Comparison of ENCODE assay signal across 19 cellular contexts in genomic region chr3:35438101-35438500, GRCh38.
DNase-seq lines count a peak whose midpoint lies in the region; ATAC-seq, FAIRE-seq and TF ChIP-seq lines count a peak whose summit lies in the region.
"Had no signal": no experiment of that assay in that cellular context is flagged by ENCODE, and none has a peak within 500 bp of the region (broad histone marks: within the 10 kb centered on the region; RNA-seq: fewer than 3 reads in every experiment).

No MANE protein-coding gene starts in this region.

- H3K4ac ChIP-seq in trophoblast cell (ENCODE audit: low read depth, low read length), result no peak overlapping the region

- no peak overlapping the region for H3K14ac ChIP-seq in trophoblast cell (ENCODE audit: low read length)

- H3K4me1 Mint-ChIP-seq in GM23338, result peaks cover 7% of the 10 kb centered on the region; the same call in 2 of the 3 replicates
- H3K4me1 Mint-ChIP-seq: B cell; CD4-positive, CD25-positive, alpha-beta regulatory T cell had no signal

- H3K4me3 ChIP-seq in GM23338, result no peak overlapping the region
- no peak overlapping the region for H3K4me3 ChIP-seq in hepatocyte
- no peak overlapping the region for H3K4me3 ChIP-seq in trophoblast cell (ENCODE audit: low read depth, low read length)

- H3K9ac ChIP-seq in trophoblast cell (ENCODE audit: low read length), result no peak overlapping the region

- H4K91ac ChIP-seq in trophoblast cell (ENCODE audit: low read depth, low read length), result no peak overlapping the region

- H3K27ac Mint-ChIP-seq in GM23338, result no peak overlapping the region
- H3K27ac Mint-ChIP-seq: B cell; CD4-positive, CD25-positive, alpha-beta regulatory T cell had no signal

- no peak overlapping the region for H3K23ac ChIP-seq in trophoblast cell (ENCODE audit: low read length)

- H4K12ac ChIP-seq in trophoblast cell (ENCODE audit: low read depth, low read length), result no peak overlapping the region

- H3K79me1 ChIP-seq in trophoblast cell (ENCODE audit: low read length), result peaks cover 18% of the 10 kb centered on the region

- H4K20me1 ChIP-seq in GM23338 (replicated peaks; ENCODE audit: insufficient read depth) (no peaks in the 10 kb centered on the region), hepatocyte (ENCODE audit: insufficient read depth, poor library complexity, severe bottlenecking) (no peaks in the 10 kb centered on the region)

- H3K27ac ChIP-seq in GM23338 (ENCODE audit: low read depth), result no peak overlapping the region
- peak overlapping the region; percentile 29 for H3K27ac ChIP-seq in hepatocyte
- peak overlapping the region; percentile 93 for H3K27ac ChIP-seq in trophoblast cell (ENCODE audit: low read depth, low read length)
- H3K27ac ChIP-seq: HL-60 had no signal

- no peak overlapping the region for H3K4me3 Mint-ChIP-seq in GM23338
- H3K4me3 Mint-ChIP-seq: B cell; CD4-positive, CD25-positive, alpha-beta regulatory T cell had no signal

- H3K9me3 ChIP-seq in hepatocyte (ENCODE audit: low read depth) (no peaks in the 10 kb centered on the region), trophoblast cell (ENCODE audit: insufficient read depth, low read depth, low read length) (no peaks in the 10 kb centered on the region)

- H2BK5ac ChIP-seq in trophoblast cell (ENCODE audit: low read depth, low read length, poor library complexity), result no peak overlapping the region

- no peak overlapping the region for H2BK12ac ChIP-seq in trophoblast cell (ENCODE audit: low read length)

- ATAC-seq in GM23338 (no peak), HG03432 (IDR thresholded peaks at IDR 0.05; ENCODE audit: unreplicated experiment) (no peak)

- H3K27me3 Mint-ChIP-seq in GM23338 (ENCODE audit: insufficient read depth, low read depth, poor library complexity), result no peaks in the 10 kb centered on the region
- H3K27me3 Mint-ChIP-seq: B cell; CD4-positive, CD25-positive, alpha-beta regulatory T cell had no signal

- H3K18ac ChIP-seq in trophoblast cell (ENCODE audit: low read length), result no peak overlapping the region

- no peak for TF ChIP-seq CTCF in GM23338 (conservative IDR thresholded peaks at IDR 0.05; ENCODE audit: low read depth in 2 of 2)
- no peak for TF ChIP-seq CTCF in hepatocyte (IDR thresholded peaks at IDR 0.05; ENCODE audit: poor library complexity)

- no peak for FAIRE-seq in H54 (lab: Jason Lieb, UNC)
- FAIRE-seq: H1, HTR-8/SVneo had no signal

- H3K9me2 ChIP-seq in GM23338 (ENCODE audit: insufficient read depth) (no peaks in the 10 kb centered on the region), hepatocyte (replicated peaks; ENCODE audit: insufficient read depth) (no peaks in the 10 kb centered on the region)

- TF ChIP-seq POLR2A in H54 (IDR thresholded peaks at IDR 0.05; ENCODE audit: low read depth, low read length), result no peak

- H2AK5ac ChIP-seq in trophoblast cell (ENCODE audit: low read length), result no peak overlapping the region

- H3K4me2 ChIP-seq in GM23338 (no peak overlapping the region), hepatocyte (no peak overlapping the region), trophoblast cell (ENCODE audit: low read length) (peak overlapping the region; percentile 51)

- H3K36me3 Mint-ChIP-seq in GM23338 (ENCODE audit: low read depth), result no peaks in the 10 kb centered on the region
- H3K36me3 Mint-ChIP-seq: CD4-positive, CD25-positive, alpha-beta regulatory T cell had no signal

- H3K27me3 ChIP-seq in GM23338 (ENCODE audit: insufficient read depth) (no peaks in the 10 kb centered on the region), hepatocyte (no peaks in the 10 kb centered on the region), trophoblast cell (ENCODE audit: insufficient read depth, low read length) (no peaks in the 10 kb centered on the region)

- H3K79me2 ChIP-seq in GM23338 (replicated peaks; ENCODE audit: insufficient read depth) (no peaks in the 10 kb centered on the region), hepatocyte (no peaks in the 10 kb centered on the region), trophoblast cell (ENCODE audit: control insufficient read depth, insufficient read depth, low read length, poor library complexity) (no peaks in the 10 kb centered on the region)

- no peaks in the 10 kb centered on the region for H3F3A ChIP-seq in GM23338 (replicated peaks; ENCODE audit: low read depth)

- 59% methylated on average over 1 of the region's 1 CpG for WGBS in hepatocyte (ENCODE audit: low lambda C conversion rate, missing lambda C conversion rate)
- WGBS in trophoblast cell (ENCODE audit: extremely low coverage, insufficient coverage, insufficient read length), result no CpG with 5 or more reads among the region's 1 CpG

- peaks cover 5% of the 10 kb centered on the region; the same call in 1 of the 3 replicates for H3K9me3 Mint-ChIP-seq in GM23338

- H2AFZ ChIP-seq in GM23338, result no peak overlapping the region
- no peak overlapping the region for H2AFZ ChIP-seq in hepatocyte
- H2AFZ ChIP-seq in trophoblast cell (ENCODE audit: insufficient read depth, low read length, poor library complexity), result no peak overlapping the region

- peaks cover 10% of the 10 kb centered on the region; the same call in 1 of the 2 replicates for H3K4me1 ChIP-seq in GM23338 (ENCODE audit: insufficient read depth)
- peaks cover 16% of the 10 kb centered on the region for H3K4me1 ChIP-seq in hepatocyte (ENCODE audit: insufficient read depth)
- H3K4me1 ChIP-seq in trophoblast cell (ENCODE audit: control insufficient read depth in 1 of 2, insufficient read depth in 2 of 2, low read length in 2 of 2), result peaks cover 6% of the 10 kb centered on the region in 2 experiments

- H3K36me3 ChIP-seq in GM23338 (ENCODE audit: insufficient read depth) (no peaks in the 10 kb centered on the region), hepatocyte (replicated peaks; ENCODE audit: insufficient read depth, low read depth) (no peaks in the 10 kb centered on the region), trophoblast cell (ENCODE audit: control insufficient read depth in 1 of 2, insufficient read depth in 2 of 2, low read length in 2 of 2) (no peaks in the 10 kb centered on the region)

- H2BK120ac ChIP-seq in trophoblast cell (ENCODE audit: insufficient read depth, low read length, poor library complexity), result no peak overlapping the region

- H4K8ac ChIP-seq in trophoblast cell (ENCODE audit: low read depth, low read length), result no peak overlapping the region

- peak; percentile 12 for DNase-seq in GM23338 (ENCODE audit: low spot score)
- no peak for DNase-seq in hepatocyte (ENCODE audit: low spot score)
- peak in 1 of 2 donors; percentile 26 for DNase-seq in trophoblast cell
- no peak for DNase-seq in cerebellar nuclear complex (lab: John Stamatoyannopoulos, UW)
- DNase-seq in H54 (ENCODE audit: insufficient read length, low spot score), result no peak
- DNase-seq: C1 segment of cervical spinal cord; Caco-2; CD4-positive, CD25-positive, alpha-beta regulatory T cell; DMS153; DMS79; GF-D8; HCEC 1CT; IMR-90; KBM-7 had no signal

TF ChIP-seq in GM23338, 12 proteins besides CTCF, POLR2A, EP300 and RAD21 (continues in another document):
- TF ChIP-seq JUNB (IDR thresholded peaks at IDR 0.05; ENCODE audit: unreplicated experiment), result no peak
- TF ChIP-seq EZH2phosphoT487 (IDR thresholded peaks at IDR 0.05; ENCODE audit: unreplicated experiment), result no peak
- TF ChIP-seq POLR2AphosphoS5 (IDR thresholded peaks at IDR 0.05; ENCODE audit: low read depth), result no peak
- no peak for TF ChIP-seq CREB1 (CRISPR knock-in tag; IDR thresholded peaks at IDR 0.05; ENCODE audit: low read depth)
- no peak for TF ChIP-seq STAT1 (IDR thresholded peaks at IDR 0.05; ENCODE audit: unreplicated experiment)
